Comparison of ENCODE assay signal across 14 cellular contexts in the genomic region with DNA sequence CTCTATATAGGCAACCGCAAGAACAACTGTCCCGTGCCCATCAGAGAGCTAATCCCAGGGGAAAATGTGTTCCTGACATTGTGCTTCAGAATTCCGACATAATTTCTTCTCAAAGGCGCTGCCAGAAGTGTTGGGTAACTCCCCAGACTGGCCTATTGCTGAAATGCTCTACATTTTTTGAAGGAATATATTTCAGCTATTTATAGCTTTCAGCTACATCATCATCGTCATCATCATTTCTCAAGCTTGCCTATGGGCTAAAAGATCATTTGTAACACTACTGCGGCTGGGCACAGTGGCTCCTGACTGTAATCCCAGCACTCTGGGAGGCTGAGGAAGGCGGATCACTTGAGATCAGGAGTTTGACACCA. TPM values are rescaled to one million over a fixed set of nuclear protein-coding genes. Genes with fewer than 3 reads are reported as not detected.
DNase-seq lines count a peak whose midpoint lies in the region; ATAC-seq and TF ChIP-seq lines count a peak whose summit lies in the region.
"Had no signal": no experiment of that assay in that cellular context is flagged by ENCODE, and none has a peak within 500 bp of the region (broad histone marks: within the 10 kb centered on the region; RNA-seq: fewer than 3 reads in every experiment).

No MANE protein-coding gene starts in this region.

- no peaks in the 10 kb centered on the region for H3K27me3 ChIP-seq in foreskin keratinocyte

- TF ChIP-seq CTCF in WTC11 (IDR thresholded peaks at IDR 0.05): no peak
- TF ChIP-seq CTCF in foreskin keratinocyte (conservative IDR thresholded peaks at IDR 0.05): no peak

- peak overlapping the region; percentile 37; the same call in 1 of the 2 replicates for H3K27ac Mint-ChIP-seq in WTC11
- H3K27ac Mint-ChIP-seq: activated naive CD8-positive, alpha-beta T cell treated with anti-CD3 and anti-CD28 coated beads for 36 hours; natural killer cell had no signal

- H3K9me3 Mint-ChIP-seq in WTC11: peaks cover 12% of the 10 kb centered on the region; the same call in 1 of the 2 replicates
- H3K9me3 Mint-ChIP-seq: activated naive CD8-positive, alpha-beta T cell treated with anti-CD3 and anti-CD28 coated beads for 36 hours had no signal

- H3K27me3 Mint-ChIP-seq in WTC11 (ENCODE audit: low read depth): no peaks in the 10 kb centered on the region

- ATAC-seq in WTC11: no peak
- ATAC-seq in foreskin keratinocyte: no peak
- ATAC-seq in HG03175 (IDR thresholded peaks at IDR 0.05; ENCODE audit: unreplicated experiment): no peak
- ATAC-seq in GM18873 (IDR thresholded peaks at IDR 0.05; ENCODE audit: low FRiP score, unreplicated experiment): no peak
- no peak for ATAC-seq in HG02938 (IDR thresholded peaks at IDR 0.05; ENCODE audit: unreplicated experiment)
- ATAC-seq: natural killer cell had no signal

- no peak overlapping the region for H3K27ac ChIP-seq in foreskin keratinocyte

- H3K4me3 Mint-ChIP-seq in WTC11: no peak overlapping the region
- H3K4me3 Mint-ChIP-seq: activated naive CD8-positive, alpha-beta T cell treated with anti-CD3 and anti-CD28 coated beads for 36 hours; natural killer cell had no signal

- POLR2A ChIA-PET in WTC11 (lab: Charles Lee): no interaction called here

- no peaks in the 10 kb centered on the region; the same call in 1 of the 2 replicates for H3K36me3 Mint-ChIP-seq in WTC11
- H3K36me3 Mint-ChIP-seq: activated naive CD8-positive, alpha-beta T cell treated with anti-CD3 and anti-CD28 coated beads for 36 hours; natural killer cell had no signal

- peak; percentile 97 for DNase-seq in GM04503 (ENCODE audit: low read depth)
- no peak for DNase-seq in WTC11 (ENCODE audit: low spot score)
- DNase-seq in hepatic stellate cell (ENCODE audit: low spot score): peak; percentile 65
- DNase-seq in stromal cell of bone marrow (ENCODE audit: low read depth): peak; percentile 89
- DNase-seq in foreskin keratinocyte: no peak
- DNase-seq: activated naive CD8-positive, alpha-beta T cell treated with anti-CD3 and anti-CD28 coated beads for 36 hours; Calu3; H7; natural killer cell; NCI-H2081 treated with DMSO at 0.1 percent for 48 hours; T-helper 9 cell had no signal

- peaks cover 23% of the 10 kb centered on the region for H3K4me1 ChIP-seq in foreskin keratinocyte

- CTCF ChIA-PET in WTC11 (lab: Charles Lee): interaction anchor here (0.6 to 1.0 kb wide), 2 partner anchors 303 to 322 kb away, joined by 3 to 4 read pairs; no protein-coding TSS in a partner anchor

- peaks cover 65% of the 10 kb centered on the region for H3K4me1 Mint-ChIP-seq in WTC11
- H3K4me1 Mint-ChIP-seq: activated naive CD8-positive, alpha-beta T cell treated with anti-CD3 and anti-CD28 coated beads for 36 hours; natural killer cell had no signal

TF ChIP-seq in WTC11, 78 proteins besides CTCF, POLR2A, EP300 and RAD21:
- TF ChIP-seq, protein P1, sequence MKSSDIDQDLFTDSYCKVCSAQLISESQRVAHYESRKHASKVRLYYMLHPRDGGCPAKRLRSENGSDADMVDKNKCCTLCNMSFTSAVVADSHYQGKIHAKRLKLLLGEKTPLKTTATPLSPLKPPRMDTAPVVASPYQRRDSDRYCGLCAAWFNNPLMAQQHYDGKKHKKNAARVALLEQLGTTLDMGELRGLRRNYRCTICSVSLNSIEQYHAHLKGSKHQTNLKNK (CRISPR knock-in tag; IDR thresholded peaks at IDR 0.05): no peak
- TF ChIP-seq, protein P2, sequence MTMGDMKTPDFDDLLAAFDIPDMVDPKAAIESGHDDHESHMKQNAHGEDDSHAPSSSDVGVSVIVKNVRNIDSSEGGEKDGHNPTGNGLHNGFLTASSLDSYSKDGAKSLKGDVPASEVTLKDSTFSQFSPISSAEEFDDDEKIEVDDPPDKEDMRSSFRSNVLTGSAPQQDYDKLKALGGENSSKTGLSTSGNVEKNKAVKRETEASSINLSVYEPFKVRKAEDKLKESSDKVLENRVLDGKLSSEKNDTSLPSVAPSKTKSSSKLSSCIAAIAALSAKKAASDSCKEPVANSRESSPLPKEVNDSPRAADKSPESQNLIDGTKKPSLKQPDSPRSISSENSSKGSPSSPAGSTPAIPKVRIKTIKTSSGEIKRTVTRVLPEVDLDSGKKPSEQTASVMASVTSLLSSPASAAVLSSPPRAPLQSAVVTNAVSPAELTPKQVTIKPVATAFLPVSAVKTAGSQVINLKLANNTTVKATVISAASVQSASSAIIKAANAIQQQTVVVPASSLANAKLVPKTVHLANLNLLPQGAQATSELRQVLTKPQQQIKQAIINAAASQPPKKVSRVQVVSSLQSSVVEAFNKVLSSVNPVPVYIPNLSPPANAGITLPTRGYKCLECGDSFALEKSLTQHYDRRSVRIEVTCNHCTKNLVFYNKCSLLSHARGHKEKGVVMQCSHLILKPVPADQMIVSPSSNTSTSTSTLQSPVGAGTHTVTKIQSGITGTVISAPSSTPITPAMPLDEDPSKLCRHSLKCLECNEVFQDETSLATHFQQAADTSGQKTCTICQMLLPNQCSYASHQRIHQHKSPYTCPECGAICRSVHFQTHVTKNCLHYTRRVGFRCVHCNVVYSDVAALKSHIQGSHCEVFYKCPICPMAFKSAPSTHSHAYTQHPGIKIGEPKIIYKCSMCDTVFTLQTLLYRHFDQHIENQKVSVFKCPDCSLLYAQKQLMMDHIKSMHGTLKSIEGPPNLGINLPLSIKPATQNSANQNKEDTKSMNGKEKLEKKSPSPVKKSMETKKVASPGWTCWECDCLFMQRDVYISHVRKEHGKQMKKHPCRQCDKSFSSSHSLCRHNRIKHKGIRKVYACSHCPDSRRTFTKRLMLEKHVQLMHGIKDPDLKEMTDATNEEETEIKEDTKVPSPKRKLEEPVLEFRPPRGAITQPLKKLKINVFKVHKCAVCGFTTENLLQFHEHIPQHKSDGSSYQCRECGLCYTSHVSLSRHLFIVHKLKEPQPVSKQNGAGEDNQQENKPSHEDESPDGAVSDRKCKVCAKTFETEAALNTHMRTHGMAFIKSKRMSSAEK (CRISPR knock-in tag; IDR thresholded peaks at IDR 0.05; ENCODE audit: borderline replicate concordance): no peak
- TF ChIP-seq CBFB (CRISPR knock-in tag; IDR thresholded peaks at IDR 0.05; ENCODE audit: low read depth) (no peak), NR1H2 (CRISPR knock-in tag; IDR thresholded peaks at IDR 0.05) (no peak), ETV6 (CRISPR knock-in tag; IDR thresholded peaks at IDR 0.05) (no peak), IRF2 (CRISPR knock-in tag; IDR thresholded peaks at IDR 0.05; ENCODE audit: borderline replicate concordance, low read depth) (no peak), ZNF263 (CRISPR knock-in tag; IDR thresholded peaks at IDR 0.05; ENCODE audit: low read depth) (no peak), RELA (CRISPR knock-in tag; IDR thresholded peaks at IDR 0.05; ENCODE audit: borderline replicate concordance) (no peak)
- TF ChIP-seq, protein P3, sequence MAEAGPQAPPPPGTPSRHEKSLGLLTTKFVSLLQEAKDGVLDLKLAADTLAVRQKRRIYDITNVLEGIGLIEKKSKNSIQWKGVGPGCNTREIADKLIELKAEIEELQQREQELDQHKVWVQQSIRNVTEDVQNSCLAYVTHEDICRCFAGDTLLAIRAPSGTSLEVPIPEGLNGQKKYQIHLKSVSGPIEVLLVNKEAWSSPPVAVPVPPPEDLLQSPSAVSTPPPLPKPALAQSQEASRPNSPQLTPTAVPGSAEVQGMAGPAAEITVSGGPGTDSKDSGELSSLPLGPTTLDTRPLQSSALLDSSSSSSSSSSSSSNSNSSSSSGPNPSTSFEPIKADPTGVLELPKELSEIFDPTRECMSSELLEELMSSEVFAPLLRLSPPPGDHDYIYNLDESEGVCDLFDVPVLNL (CRISPR knock-in tag; IDR thresholded peaks at IDR 0.05; ENCODE audit: borderline replicate concordance, low read depth): no peak
- TF ChIP-seq, protein P4, sequence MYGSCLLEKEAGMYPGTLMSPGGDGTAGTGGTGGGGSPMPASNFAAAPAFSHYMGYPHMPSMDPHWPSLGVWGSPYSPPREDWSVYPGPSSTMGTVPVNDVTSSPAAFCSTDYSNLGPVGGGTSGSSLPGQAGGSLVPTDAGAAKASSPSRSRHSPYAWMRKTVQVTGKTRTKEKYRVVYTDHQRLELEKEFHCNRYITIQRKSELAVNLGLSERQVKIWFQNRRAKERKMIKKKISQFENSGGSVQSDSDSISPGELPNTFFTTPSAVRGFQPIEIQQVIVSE (CRISPR knock-in tag; IDR thresholded peaks at IDR 0.05; ENCODE audit: borderline replicate concordance): no peak
- TF ChIP-seq, protein P5, sequence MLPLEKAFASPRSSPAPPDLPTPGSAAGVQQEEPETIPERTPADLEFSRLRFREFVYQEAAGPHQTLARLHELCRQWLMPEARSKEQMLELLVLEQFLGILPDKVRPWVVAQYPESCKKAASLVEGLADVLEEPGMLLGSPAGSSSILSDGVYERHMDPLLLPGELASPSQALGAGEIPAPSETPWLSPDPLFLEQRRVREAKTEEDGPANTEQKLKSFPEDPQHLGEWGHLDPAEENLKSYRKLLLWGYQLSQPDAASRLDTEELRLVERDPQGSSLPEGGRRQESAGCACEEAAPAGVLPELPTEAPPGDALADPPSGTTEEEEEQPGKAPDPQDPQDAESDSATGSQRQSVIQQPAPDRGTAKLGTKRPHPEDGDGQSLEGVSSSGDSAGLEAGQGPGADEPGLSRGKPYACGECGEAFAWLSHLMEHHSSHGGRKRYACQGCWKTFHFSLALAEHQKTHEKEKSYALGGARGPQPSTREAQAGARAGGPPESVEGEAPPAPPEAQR (CRISPR knock-in tag; IDR thresholded peaks at IDR 0.05): no peak
- TF ChIP-seq, protein P6, sequence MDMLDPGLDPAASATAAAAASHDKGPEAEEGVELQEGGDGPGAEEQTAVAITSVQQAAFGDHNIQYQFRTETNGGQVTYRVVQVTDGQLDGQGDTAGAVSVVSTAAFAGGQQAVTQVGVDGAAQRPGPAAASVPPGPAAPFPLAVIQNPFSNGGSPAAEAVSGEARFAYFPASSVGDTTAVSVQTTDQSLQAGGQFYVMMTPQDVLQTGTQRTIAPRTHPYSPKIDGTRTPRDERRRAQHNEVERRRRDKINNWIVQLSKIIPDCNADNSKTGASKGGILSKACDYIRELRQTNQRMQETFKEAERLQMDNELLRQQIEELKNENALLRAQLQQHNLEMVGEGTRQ (CRISPR knock-in tag; IDR thresholded peaks at IDR 0.05): no peak

RNA-seq across cellular contexts. Expression of a gene that starts 49.7 kb away (rescaled TPM):
- total RNA-seq in WTC11 (2021) (89.8 to 90.8 TPM (median 90.7 TPM) in 3 replicates), foreskin keratinocyte (57.7 and 62.5 TPM in 2 replicates)
- polyA plus RNA-seq in foreskin keratinocyte: 11.2 and 11.5 TPM in 2 replicates

Comparison
In these comparisons a context has a peak if more than half of its experiments do, and no peak if none do; other contexts are left out.
1. DNase-seq: peak in GM04503 (single experiment), hepatic stellate cell (single experiment) and stromal cell of bone marrow (single experiment); none in WTC11 (single experiment) and foreskin keratinocyte (0 of 2).